15 cellular contexts compared by ENCODE assay signal in the genomic region with DNA sequence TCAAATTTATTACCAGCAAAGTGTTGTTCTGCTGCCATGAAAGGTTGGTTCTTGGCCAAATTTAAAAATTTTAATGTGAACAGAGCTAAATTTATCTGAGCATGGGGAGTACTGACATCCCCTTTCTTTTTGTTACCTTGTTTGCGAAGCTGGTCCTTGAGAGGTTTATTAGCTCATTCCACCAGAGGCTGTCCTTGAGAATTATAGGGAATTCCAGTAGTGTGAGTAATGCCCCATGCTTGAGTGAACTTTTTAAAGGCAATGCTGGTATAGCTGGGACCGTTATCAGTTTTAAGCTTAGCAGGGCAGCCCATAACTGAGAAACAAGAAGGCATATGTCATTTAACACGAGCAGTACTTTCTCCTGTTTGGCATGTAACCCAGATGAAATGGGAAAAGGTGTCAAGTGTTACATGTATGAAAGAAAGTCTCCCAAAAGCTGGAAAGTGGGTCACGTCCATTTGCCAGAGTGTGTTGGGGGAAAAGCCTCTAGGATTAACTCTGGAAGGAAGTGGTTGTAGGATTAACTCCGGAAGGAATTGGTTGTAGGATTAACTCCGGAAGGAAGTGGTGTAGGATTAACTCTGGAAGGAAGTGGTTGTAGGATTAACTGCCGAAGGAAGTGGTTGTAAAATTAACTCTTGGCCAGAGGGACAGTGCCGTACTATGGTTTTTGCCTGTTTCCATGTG. TPM values are rescaled to one million over a fixed set of nuclear protein-coding genes. Genes with fewer than 3 reads are reported as not detected.
DNase-seq lines count a peak whose midpoint lies in the region; ATAC-seq, FAIRE-seq and TF ChIP-seq lines count a peak whose summit lies in the region.
"Had no signal": no experiment of that assay in that cellular context is flagged by ENCODE, and none has a peak within 500 bp of the region (broad histone marks: within the 10 kb centered on the region; RNA-seq: fewer than 3 reads in every experiment).

No MANE protein-coding gene starts in this region.

- 54 to 70% (median 58%) methylated on average over 8 of the region's 8 CpGs for WGBS in heart left ventricle, 4 donors
- 54% methylated on average over 8 of the region's 8 CpGs for WGBS in right cardiac atrium
- 44 to 52% methylated on average over 8 of the region's 8 CpGs for WGBS in lung, 2 donors
- WGBS in aorta, 2 donors, result 40 to 43% methylated on average over 8 of the region's 8 CpGs

- H3K27ac ChIP-seq in heart left ventricle, result peak overlapping the region in 1 of 12 donors; percentile 24
- no peak overlapping the region for H3K27ac ChIP-seq in right cardiac atrium (ENCODE audit: low read length)
- no peak overlapping the region for H3K27ac ChIP-seq in lung (ENCODE audit: low read depth in 1 of 2, low read length in 1 of 2)
- peak overlapping the region; percentile 36 to 80 for H3K27ac ChIP-seq in aorta (ENCODE audit: low read depth in 1 of 2, low read length in 2 of 2)
- H3K27ac ChIP-seq: tibial nerve had no signal

- H3K4me3 ChIP-seq in heart left ventricle (peak overlapping the region in 9 of 12 donors; percentile 0 to 37 (median 19)), right cardiac atrium (ENCODE audit: low read length) (no peak overlapping the region), bronchial epithelial cell (ENCODE audit: low read depth, low read length) (no peak overlapping the region), lung (no peak overlapping the region), aorta (ENCODE audit: low read length in 2 of 2) (peak overlapping the region in 1 of 2 donors; percentile 39)

- no peak overlapping the region for H3K4me3 Mint-ChIP-seq in activated T-helper 2 cell treated with anti-CD3 and anti-CD28 coated beads, Interferon-gamma antibody, Interleukin-2, Interleukin-4, amounts not matched to agents 10 μg/mL and 5 μg/mL and 100 μg/mL, durations not matched to agents 14 hours and 24 hours and 36 hours (ENCODE audit: low read depth)
- H3K4me3 Mint-ChIP-seq: activated B cell treated with CpG ODN at 0.5 μM for 24 hours had no signal

- ATAC-seq in heart left ventricle, result no peak
- no peak for ATAC-seq in right cardiac atrium
- ATAC-seq in lung (ENCODE audit: insufficient read depth, low FRiP score), result peak; percentile 28
- ATAC-seq in aorta (ENCODE audit: low FRiP score), result no peak
- ATAC-seq: left colon had no signal

- no peaks in the 10 kb centered on the region for H3K9me3 Mint-ChIP-seq in activated T-helper 2 cell treated with anti-CD3 and anti-CD28 coated beads, Interferon-gamma antibody, Interleukin-2, Interleukin-4, amounts not matched to agents 10 μg/mL and 5 μg/mL and 100 μg/mL, durations not matched to agents 14 hours and 24 hours and 36 hours

- H3K9me3 ChIP-seq in heart left ventricle, result peaks cover 0 to 10% (median 0%) of the 10 kb centered on the region in 12 donors
- no peaks in the 10 kb centered on the region for H3K9me3 ChIP-seq in right cardiac atrium (ENCODE audit: control insufficient read depth, low read length)
- no peaks in the 10 kb centered on the region for H3K9me3 ChIP-seq in lung (ENCODE audit: control insufficient read depth in 2 of 2, insufficient read depth in 1 of 2, low read length in 1 of 2)
- H3K9me3 ChIP-seq in aorta (ENCODE audit: control insufficient read depth, low read length), result no peaks in the 10 kb centered on the region
- H3K9me3 ChIP-seq: tibial nerve had no signal

- H3K27me3 ChIP-seq in heart left ventricle (no peaks in the 10 kb centered on the region), right cardiac atrium (ENCODE audit: control insufficient read depth, insufficient read depth) (no peaks in the 10 kb centered on the region), bronchial epithelial cell (ENCODE audit: control insufficient read depth, insufficient read depth, low read length) (no peaks in the 10 kb centered on the region), lung (ENCODE audit: control insufficient read depth, insufficient read depth) (no peaks in the 10 kb centered on the region), aorta (ENCODE audit: control insufficient read depth in 1 of 2, insufficient read depth in 2 of 2, low read length in 1 of 2) (no peaks in the 10 kb centered on the region)
- H3K27me3 ChIP-seq: adrenal gland, tibial nerve had no signal

- no peak overlapping the region for H3K27ac Mint-ChIP-seq in activated T-helper 2 cell treated with anti-CD3 and anti-CD28 coated beads, Interferon-gamma antibody, Interleukin-2, Interleukin-4, amounts not matched to agents 10 μg/mL and 5 μg/mL and 100 μg/mL, durations not matched to agents 14 hours and 24 hours and 36 hours
- H3K27ac Mint-ChIP-seq: activated B cell treated with CpG ODN at 0.5 μM for 24 hours had no signal

- intact Hi-C loops in heart left ventricle (cut with DNase I), result no loop called here
- intact Hi-C loops in right cardiac atrium (cut with DNase I), result no loop called here
- intact Hi-C loops in aorta (cut with DNase I), result loop anchor here in 1 of 2 donors (1.0 to 2.0 kb wide), 2 partner anchors 30 to 53 kb away; partner anchors contain the start of gene AKR1C3
- intact Hi-C loops in activated T-helper 2 cell treated with anti-CD3 and anti-CD28 coated beads, Interferon-gamma antibody, Interleukin-2, Interleukin-4, amounts not matched to agents 10 μg/mL and 5 μg/mL and 100 μg/mL, durations not matched to agents 14 hours and 24 hours and 36 hours (cut with micrococcal nuclease), result no loop called here

- H3K36me3 ChIP-seq in heart left ventricle (no peaks in the 10 kb centered on the region), bronchial epithelial cell (ENCODE audit: control insufficient read depth, insufficient read depth, low read length) (no peaks in the 10 kb centered on the region), lung (ENCODE audit: control insufficient read depth in 2 of 2, insufficient read depth in 2 of 2, low read length in 2 of 2) (no peaks in the 10 kb centered on the region), aorta (ENCODE audit: control insufficient read depth in 1 of 2, insufficient read depth in 2 of 2, low read length in 1 of 2) (no peaks in the 10 kb centered on the region)
- H3K36me3 ChIP-seq: adrenal gland, tibial nerve had no signal

- H3K4me1 ChIP-seq in heart left ventricle (peaks cover 0 to 3% (median 0%) of the 10 kb centered on the region in 12 donors), right cardiac atrium (ENCODE audit: control insufficient read depth, insufficient read depth, low read length) (no peaks in the 10 kb centered on the region), lung (ENCODE audit: control insufficient read depth in 2 of 2, insufficient read depth in 2 of 2, low read length in 2 of 2) (peaks cover 0 to 3% of the 10 kb centered on the region in 2 donors), aorta (ENCODE audit: control insufficient read depth in 1 of 2, insufficient read depth in 2 of 2, low read length in 2 of 2) (peaks cover 0 to 5% of the 10 kb centered on the region in 2 donors)

- no peaks in the 10 kb centered on the region for H3K27me3 Mint-ChIP-seq in activated T-helper 2 cell treated with anti-CD3 and anti-CD28 coated beads, Interferon-gamma antibody, Interleukin-2, Interleukin-4, amounts not matched to agents 10 μg/mL and 5 μg/mL and 100 μg/mL, durations not matched to agents 14 hours and 24 hours and 36 hours (ENCODE audit: low read depth)

- FAIRE-seq in bronchial epithelial cell (lab: Jason Lieb, UNC) (no peak), GM12891 (lab: Jason Lieb, UNC) (no peak)
- FAIRE-seq: D721Med had no signal

- no peak for TF ChIP-seq POLR2A in heart left ventricle (IDR thresholded peaks at IDR 0.05)
- TF ChIP-seq POLR2A in GM12891 (IDR thresholded peaks at IDR 0.05; ENCODE audit: low read depth, low read length), result no peak

- no peaks in the 10 kb centered on the region for H3K36me3 Mint-ChIP-seq in activated T-helper 2 cell treated with anti-CD3 and anti-CD28 coated beads, Interferon-gamma antibody, Interleukin-2, Interleukin-4, amounts not matched to agents 10 μg/mL and 5 μg/mL and 100 μg/mL, durations not matched to agents 14 hours and 24 hours and 36 hours (ENCODE audit: low read depth)

- DNase-seq in heart left ventricle, result no peak
- no peak for DNase-seq in right cardiac atrium
- DNase-seq in bronchial epithelial cell (ENCODE audit: low read depth), result peak; percentile 59
- DNase-seq in lung (ENCODE audit: low spot score), result no peak
- no peak for DNase-seq in aorta
- DNase-seq in activated T-helper 2 cell treated with anti-CD3 and anti-CD28 coated beads, Interferon-gamma antibody, Interleukin-2, Interleukin-4, amounts not matched to agents 10 μg/mL and 5 μg/mL and 100 μg/mL, durations not matched to agents 14 hours and 24 hours and 36 hours (ENCODE audit: low spot score), result no peak
- DNase-seq in iPS-NIHi11 (ENCODE audit: low spot score), result no peak
- no peak for DNase-seq in GM12891 (ENCODE audit: insufficient read length, low spot score)
- DNase-seq: activated B cell treated with CpG ODN at 0.5 μM for 24 hours; foreskin melanocyte; left colon; stimulated activated CD4-positive, alpha-beta T cell treated with anti-CD3 and anti-CD28 coated beads, Interleukin-12 subunit alpha, Interleukin-12 subunit beta, amount 100 ng/mL, for 4 hours had no signal

- TF ChIP-seq CTCF in heart left ventricle (IDR thresholded peaks at IDR 0.05) (no peak), bronchial epithelial cell (IDR thresholded peaks at IDR 0.05; ENCODE audit: insufficient read depth, low read length, severe bottlenecking) (no peak), lung (IDR thresholded peaks at IDR 0.05; ENCODE audit: control extremely low read depth, extremely low read depth) (no peak)

- H3K4me1 Mint-ChIP-seq in activated T-helper 2 cell treated with anti-CD3 and anti-CD28 coated beads, Interferon-gamma antibody, Interleukin-2, Interleukin-4, amounts not matched to agents 10 μg/mL and 5 μg/mL and 100 μg/mL, durations not matched to agents 14 hours and 24 hours and 36 hours (ENCODE audit: low read depth), result peaks cover 4% of the 10 kb centered on the region
- H3K4me1 Mint-ChIP-seq: activated B cell treated with CpG ODN at 0.5 μM for 24 hours had no signal

RNA-seq across cellular contexts. Expression of gene AKR1C2, which starts 37.3 kb away (rescaled TPM):
- total RNA-seq in heart left ventricle (10 to 100 TPM in 8 of 9 donors, 1 to 10 TPM in 1; 9.3 to 33.7 (median 14.5) TPM), right cardiac atrium (100 to 1,000 TPM in 2 of 4 donors, 10 to 100 TPM in 2; 22.7 to 261 (median 128) TPM), bronchial epithelial cell (191 and 222 TPM in 2 replicates), lung (10 to 100 TPM in 1 of 2 donors, 1 to 10 TPM in 1; 1.8 to 56.6 TPM), aorta (10 to 100 TPM; 44.7 to 46.8 TPM)
- polyA plus RNA-seq in heart left ventricle (10 to 100 TPM; 12.9 to 19.8 TPM), right cardiac atrium (52.0 TPM), lung (10 to 100 TPM; 23.4 to 31.4 TPM), aorta (100 to 1,000 TPM in 1 of 2 donors, 10 to 100 TPM in 1; 60.7 to 121 TPM)
- total RNA-seq in activated T-helper 2 cell treated with anti-CD3 and anti-CD28 coated beads, Interferon-gamma antibody, Interleukin-2, Interleukin-4, amounts not matched to agents 10 μg/mL and 5 μg/mL and 100 μg/mL, durations not matched to agents 14 hours and 24 hours and 36 hours, result not detected in 2 replicates
- polyA plus RNA-seq in GM12891 (2012; ENCODE audit: low read depth, missing spikeins), result not detected
- total RNA-seq: activated B cell treated with CpG ODN at 0.5 μM for 24 hours had no signal

RNA-seq across cellular contexts. Expression of gene AKR1C3, which starts 53.3 kb away (rescaled TPM):
- 10 to 100 TPM; 13.9 to 25.1 (median 21.1) TPM for total RNA-seq in heart left ventricle
- 10 to 100 TPM; 17.5 to 23.7 TPM for polyA plus RNA-seq in heart left ventricle
- 10 to 100 TPM; 28.1 to 60.8 (median 54.1) TPM for total RNA-seq in right cardiac atrium
- polyA plus RNA-seq in right cardiac atrium, result 40.3 TPM
- total RNA-seq in bronchial epithelial cell, result 45.5 and 69.5 TPM in 2 replicates
- 100 to 1,000 TPM in 1 of 2 donors, 1 to 10 TPM in 1; 8.9 to 116 TPM for total RNA-seq in lung
- 10 to 100 TPM; 63.4 to 74.1 TPM for polyA plus RNA-seq in lung
- total RNA-seq in aorta, result 10 to 100 TPM; 36.2 to 98.8 TPM
- polyA plus RNA-seq in aorta, result 100 to 1,000 TPM; 153 to 180 TPM
- total RNA-seq in activated T-helper 2 cell treated with anti-CD3 and anti-CD28 coated beads, Interferon-gamma antibody, Interleukin-2, Interleukin-4, amounts not matched to agents 10 μg/mL and 5 μg/mL and 100 μg/mL, durations not matched to agents 14 hours and 24 hours and 36 hours, result 0.34 and 0.53 TPM in 2 replicates
- not detected for polyA plus RNA-seq in GM12891 (2012; ENCODE audit: low read depth, missing spikeins)
- total RNA-seq: activated B cell treated with CpG ODN at 0.5 μM for 24 hours had no signal

Comparison
In these comparisons a context has a peak if more than half of its experiments do, and no peak if none do; other contexts are left out.
1. H3K4me3 ChIP-seq: peak in heart left ventricle (9 of 12); none in right cardiac atrium (single experiment), bronchial epithelial cell (single experiment) and lung (single experiment).
2. H3K27ac ChIP-seq: peak in aorta (2 of 2); none in right cardiac atrium (single experiment) and lung (0 of 2).